ENCODE assay signal across 9 cellular contexts in genomic region chr17:5585814-5586558, GRCh38. TPM values are rescaled to one million over a fixed set of nuclear protein-coding genes. Genes with fewer than 3 reads are reported as not detected.
DNase-seq lines count a peak whose midpoint lies in the region; ATAC-seq, FAIRE-seq and TF ChIP-seq lines count a peak whose summit lies in the region.
"Had no signal": no experiment of that assay in that cellular context is flagged by ENCODE, and none has a peak within 500 bp of the region (broad histone marks: within the 10 kb centered on the region; RNA-seq: fewer than 3 reads in every experiment).

No MANE protein-coding gene starts in this region.

- H3K23ac ChIP-seq in neuronal stem cell (ENCODE audit: low read depth, low read length, poor library complexity), result no peak overlapping the region

- H2AK5ac ChIP-seq in neuronal stem cell (ENCODE audit: low read depth, low read length), result peak overlapping the region; percentile 38

- no peak overlapping the region for H3K4me3 Mint-ChIP-seq in astrocyte (ENCODE audit: unreplicated experiment)
- H3K4me3 Mint-ChIP-seq: activated T-cell treated with anti-CD3 and anti-CD28 coated beads, Interleukin-2, amount 50 U/mL, for 4 hours had no signal

- H3K14ac ChIP-seq in neuronal stem cell (ENCODE audit: low read length), result no peak overlapping the region

- H2AFZ ChIP-seq in astrocyte (ENCODE audit: low read depth, low read length), result peak overlapping the region; percentile 18
- H2AFZ ChIP-seq in neuronal stem cell (ENCODE audit: low read length), result no peak overlapping the region

- no peak overlapping the region for H2BK120ac ChIP-seq in neuronal stem cell (ENCODE audit: low read depth, low read length)

- no peak overlapping the region for H2BK12ac ChIP-seq in neuronal stem cell (ENCODE audit: low read length)

- no peaks in the 10 kb centered on the region for H3K9me3 Mint-ChIP-seq in astrocyte (ENCODE audit: unreplicated experiment)
- H3K9me3 Mint-ChIP-seq: activated T-cell treated with anti-CD3 and anti-CD28 coated beads, Interleukin-2, amount 50 U/mL, for 4 hours had no signal

- peak overlapping the region; percentile 12 for H3K9ac ChIP-seq in astrocyte (ENCODE audit: low read length)
- H3K9ac ChIP-seq in neuronal stem cell (ENCODE audit: low read depth, low read length, poor library complexity), result no peak overlapping the region

- no peak overlapping the region for H4K8ac ChIP-seq in neuronal stem cell (ENCODE audit: low read depth, low read length)

- no peak overlapping the region for H2BK5ac ChIP-seq in neuronal stem cell (ENCODE audit: low read length)

- no peaks in the 10 kb centered on the region for H3K9me3 ChIP-seq in DOHH2 (ENCODE audit: control insufficient read depth, insufficient read depth, low read length)
- no peaks in the 10 kb centered on the region for H3K9me3 ChIP-seq in astrocyte (ENCODE audit: insufficient read depth, low read depth, low read length)
- H3K9me3 ChIP-seq in neuronal stem cell (replicated peaks in 1 of 2; ENCODE audit: control insufficient read depth in 2 of 2, insufficient read depth in 1 of 2, low read depth in 1 of 2, low read length in 2 of 2), result no peaks in the 10 kb centered on the region

- no peaks in the 10 kb centered on the region for H3K79me1 ChIP-seq in neuronal stem cell (ENCODE audit: low read depth, low read length)

- peak overlapping the region; percentile 75 for H3K27ac Mint-ChIP-seq in astrocyte (ENCODE audit: unreplicated experiment)

- no peaks in the 10 kb centered on the region for H3K36me3 Mint-ChIP-seq in astrocyte (ENCODE audit: low read depth, unreplicated experiment)

- H3K9me2 ChIP-seq in DOHH2 (replicated peaks; ENCODE audit: control insufficient read depth, low read length), result no peaks in the 10 kb centered on the region

- no peaks in the 10 kb centered on the region for H3K79me2 ChIP-seq in DOHH2 (ENCODE audit: control insufficient read depth, low read length)
- no peaks in the 10 kb centered on the region for H3K79me2 ChIP-seq in astrocyte (ENCODE audit: insufficient read depth, low read length)

- ATAC-seq in GM18909 (IDR thresholded peaks at IDR 0.05; ENCODE audit: poor library complexity, unreplicated experiment), result no peak
- no peak for ATAC-seq in GM21825 (IDR thresholded peaks at IDR 0.05; ENCODE audit: unreplicated experiment)
- no peak for ATAC-seq in GM21515 (IDR thresholded peaks at IDR 0.05; ENCODE audit: unreplicated experiment)
- ATAC-seq: activated T-cell treated with anti-CD3 and anti-CD28 coated beads, Interleukin-2, amount 50 U/mL, for 4 hours had no signal

- WGBS in neuronal stem cell (ENCODE audit: extremely low coverage in 2 of 2, insufficient read length in 2 of 2, insufficient replicate concordance in 1 of 2), 2 donors, result no CpG with 5 or more reads among the region's 11 CpGs

- H3K4me2 ChIP-seq in DOHH2 (ENCODE audit: low read length) (0 out of 2 replicates have a peak overlapping the region, but pooled peaks have one; percentile 8), astrocyte (ENCODE audit: low read length) (peak overlapping the region; percentile 33), neuronal stem cell (ENCODE audit: insufficient read depth, low read length, poor library complexity, severe bottlenecking) (no peak overlapping the region)

- H3K4me3 ChIP-seq in DOHH2 (ENCODE audit: low read length) (no peak overlapping the region), astrocyte (ENCODE audit: insufficient read depth, low read depth, low read length) (no peak overlapping the region), neuronal stem cell (ENCODE audit: low read length in 2 of 2) (no peak overlapping the region)

- H3K27ac ChIP-seq in DOHH2 (ENCODE audit: low read depth, low read length) (no peak overlapping the region), astrocyte (ENCODE audit: low read depth, low read length) (no peak overlapping the region), neuronal stem cell (replicated peaks; ENCODE audit: low read length) (no peak overlapping the region)

- no peak overlapping the region for H4K91ac ChIP-seq in neuronal stem cell (ENCODE audit: low read depth, low read length, poor library complexity)

- H3K4ac ChIP-seq in neuronal stem cell (ENCODE audit: low read length), result no peak overlapping the region

- peak overlapping the region; percentile 13 for H3K18ac ChIP-seq in neuronal stem cell (ENCODE audit: low read length)

- peaks cover 34% of the 10 kb centered on the region for H3K4me1 ChIP-seq in DOHH2 (ENCODE audit: control insufficient read depth, low read length)
- peaks cover 25% of the 10 kb centered on the region for H3K4me1 ChIP-seq in astrocyte (ENCODE audit: insufficient read depth, low read length)
- no peaks in the 10 kb centered on the region for H3K4me1 ChIP-seq in neuronal stem cell (ENCODE audit: control insufficient read depth in 2 of 2, insufficient read depth in 1 of 2, low read depth in 1 of 2, low read length in 2 of 2)

- H4K20me1 ChIP-seq in DOHH2 (ENCODE audit: control insufficient read depth, insufficient read depth, low read depth, low read length) (no peaks in the 10 kb centered on the region), astrocyte (ENCODE audit: insufficient read depth, low read length) (no peaks in the 10 kb centered on the region)

- H2BK15ac ChIP-seq in neuronal stem cell (ENCODE audit: low read length), result no peak overlapping the region

- peaks cover 9% of the 10 kb centered on the region for H3K27me3 Mint-ChIP-seq in astrocyte (ENCODE audit: low read depth, unreplicated experiment)

- no peaks in the 10 kb centered on the region for H3K27me3 ChIP-seq in DOHH2 (ENCODE audit: control insufficient read depth, low read length)
- no peaks in the 10 kb centered on the region for H3K27me3 ChIP-seq in astrocyte (ENCODE audit: insufficient read depth, low read length)
- no peaks in the 10 kb centered on the region for H3K27me3 ChIP-seq in neuronal stem cell (ENCODE audit: control insufficient read depth in 3 of 3, insufficient read depth in 3 of 3, low read depth in 1 of 3, low read length in 3 of 3)

- peaks cover 10% of the 10 kb centered on the region for H3K4me1 Mint-ChIP-seq in astrocyte (ENCODE audit: low read depth, unreplicated experiment)

- TF ChIP-seq CTCF in DOHH2 (IDR thresholded peaks at IDR 0.05; ENCODE audit: low read depth, low read length, poor library complexity, severe bottlenecking) (no peak), astrocyte (IDR thresholded peaks at IDR 0.05; ENCODE audit: insufficient read depth, low read depth, low read length) (no peak)

- FAIRE-seq in astrocyte (lab: Jason Lieb, UNC), result no peak

- DNase-seq in NCI-H2029 treated with DMSO at 0.1 percent for 48 hours (lab: John Stamatoyannopoulos, UW) (peak; percentile 47), astrocyte (ENCODE audit: low read depth) (peak; percentile 26), neuronal stem cell (ENCODE audit: low spot score) (no peak), activated gamma-delta T cell (lab: John Stamatoyannopoulos, UW) (no peak)
- DNase-seq: activated T-cell treated with anti-CD3 and anti-CD28 coated beads, Interleukin-2, amount 50 U/mL, for 4 hours had no signal

- H3F3A ChIP-seq in DOHH2 (ENCODE audit: control insufficient read depth, insufficient read depth), result no peaks in the 10 kb centered on the region

- H3K36me3 ChIP-seq in DOHH2 (ENCODE audit: control insufficient read depth, low read length) (no peaks in the 10 kb centered on the region), astrocyte (ENCODE audit: insufficient read depth, low read length) (no peaks in the 10 kb centered on the region), neuronal stem cell (replicated peaks in 1 of 2; ENCODE audit: control insufficient read depth in 2 of 2, insufficient read depth in 2 of 2, low read length in 2 of 2) (no peaks in the 10 kb centered on the region)

RNA-seq across cellular contexts. Expression of gene NLRP1, which starts 1.7 kb away (rescaled TPM):
- total RNA-seq in astrocyte, result 37.5 and 48.1 TPM in 2 replicates
- 76.9 TPM for polyA plus RNA-seq in neuronal stem cell (2013, experiment 1 of 2)
- 73.7 TPM for polyA plus RNA-seq in neuronal stem cell (2013, experiment 2 of 2)

Comparison
In these comparisons a context has a peak if more than half of its experiments do, and no peak if none do; other contexts are left out.
1. DNase-seq: peak in NCI-H2029 treated with DMSO at 0.1 percent for 48 hours (single experiment) and astrocyte (single experiment); none in neuronal stem cell (single experiment) and activated gamma-delta T cell (single experiment).